In the genomic region with DNA sequence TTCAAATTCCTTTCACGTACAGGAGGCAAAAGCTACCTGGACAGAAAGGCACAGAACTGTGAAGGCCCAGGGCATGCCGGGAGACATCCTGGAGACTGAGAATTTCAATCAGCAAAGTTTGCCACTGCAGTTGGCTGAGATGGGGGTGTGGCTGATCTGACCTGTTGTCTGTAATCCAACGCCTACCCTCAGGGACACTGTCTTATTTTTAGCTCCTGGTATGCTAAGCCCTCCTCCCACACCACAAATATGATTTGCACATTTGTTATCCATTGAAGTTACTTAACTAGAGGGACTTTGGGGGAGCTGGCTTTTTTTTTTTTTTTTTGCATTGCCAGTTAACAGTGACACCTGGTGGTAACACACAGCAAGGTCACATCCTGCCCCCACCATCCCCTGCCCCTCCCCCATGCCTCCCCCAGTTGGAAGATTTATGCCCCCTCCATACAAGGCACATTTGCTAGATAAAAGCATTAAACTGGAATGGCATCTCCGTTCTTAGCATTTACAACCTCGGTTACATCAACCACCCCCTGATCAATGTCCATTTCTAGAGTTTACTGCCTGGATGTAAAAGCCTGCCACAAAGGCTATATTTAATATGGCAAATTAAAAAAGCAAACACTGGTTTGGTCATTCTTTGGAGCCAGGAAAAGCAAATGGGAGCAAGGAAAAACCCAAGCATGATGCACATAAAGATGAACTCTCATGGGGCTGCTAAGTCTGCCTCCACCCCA, we compare ENCODE assay signal across 8 cellular contexts. TPM values are rescaled to one million over a fixed set of nuclear protein-coding genes. Genes with fewer than 3 reads are reported as not detected.
DNase-seq lines count a peak whose midpoint lies in the region; ATAC-seq and TF ChIP-seq lines count a peak whose summit lies in the region.

No MANE protein-coding gene starts in this region.

- H3K9ac ChIP-seq in liver (ENCODE audit: low read depth in 1 of 2, low read length in 2 of 2) = no peak overlapping the region

- DNase-seq in ELR (ENCODE audit: low read depth) = peak; percentile 69
- DNase-seq in NCI-H1694 treated with DMSO at 0.1 percent for 48 hours (lab: John Stamatoyannopoulos, UW) = peak; percentile 32
- DNase-seq in body of pancreas = peak in 3 of 4 donors; percentile 14 to 23 (median 17)
- DNase-seq in NCI-H1092 treated with DMSO at 0.1 percent for 48 hours (lab: John Stamatoyannopoulos, UW) = no peak

- H2AFZ ChIP-seq in ACC112 (ENCODE audit: low read length, unreplicated experiment) = no peak overlapping the region

- no peaks in the 10 kb centered on the region for H3K36me3 ChIP-seq in ACC112 (ENCODE audit: insufficient read depth, low read length)
- peaks cover 3 to 25% of the 10 kb centered on the region in 2 donors for H3K36me3 ChIP-seq in body of pancreas (replicated peaks in 1 of 2; ENCODE audit: insufficient read depth in 1 of 2, low read depth in 2 of 2)
- peaks cover 6 to 37% (median 25%) of the 10 kb centered on the region in 4 donors for H3K36me3 ChIP-seq in liver (ENCODE audit: control insufficient read depth in 4 of 4, insufficient read depth in 3 of 4, low read depth in 1 of 4, low read length in 3 of 4)

- TF ChIP-seq CTCF in body of pancreas (IDR thresholded peaks at IDR 0.05) (peak in 3 of 7 experiments; percentile 44 to 54 (median 47)), liver (IDR thresholded peaks at IDR 0.05; ENCODE audit: low read depth, low read length, missing input control) (peak; percentile 48)

- H3K4me3 ChIP-seq in ACC112 (ENCODE audit: low read depth, low read length) (no peak overlapping the region), body of pancreas (no peak overlapping the region), liver (ENCODE audit: low read depth in 1 of 3, low read length in 3 of 3) (no peak overlapping the region)

- H3K9me3 ChIP-seq in body of pancreas (no peaks in the 10 kb centered on the region), liver (ENCODE audit: control insufficient read depth in 4 of 4, low read length in 3 of 4) (no peaks in the 10 kb centered on the region)

- H3K27ac ChIP-seq in ACC112 (ENCODE audit: low read depth, low read length) = peak overlapping the region; percentile 28; the same call in 1 of the 2 replicates
- no peak overlapping the region for H3K27ac ChIP-seq in body of pancreas
- H3K27ac ChIP-seq in liver (ENCODE audit: low read depth in 1 of 2, low read length in 2 of 2) = no peak overlapping the region

- TF ChIP-seq RAD21 in liver (IDR thresholded peaks at IDR 0.05) = peak; percentile 74 to 80

- H3K4me1 ChIP-seq in ACC112 (ENCODE audit: control insufficient read depth, insufficient read depth, low read length, unreplicated experiment) (peaks cover 50% of the 10 kb centered on the region), body of pancreas (peaks cover 25% of the 10 kb centered on the region), liver (ENCODE audit: control insufficient read depth in 4 of 4, insufficient read depth in 4 of 4, low read length in 3 of 4) (peaks cover 1 to 37% (median 20%) of the 10 kb centered on the region in 4 donors)

- WGBS in body of pancreas, 2 donors = 41 to 54% methylated on average over 5 of the region's 5 CpGs
- 29% methylated on average over 5 of the region's 5 CpGs for WGBS in liver

- TF ChIP-seq POLR2A in body of pancreas (IDR thresholded peaks at IDR 0.05) = no peak

- intact Hi-C loops in body of pancreas (cut with DNase I) = no loop called here

- H3K27me3 ChIP-seq in ACC112 (ENCODE audit: insufficient read depth, low read length) = no peaks in the 10 kb centered on the region
- H3K27me3 ChIP-seq in body of pancreas = no peaks in the 10 kb centered on the region
- H3K27me3 ChIP-seq in liver (ENCODE audit: control insufficient read depth in 4 of 4, insufficient read depth in 4 of 4, low read length in 3 of 4) = no peaks in the 10 kb centered on the region

- no peaks in the 10 kb centered on the region for H3K79me2 ChIP-seq in ACC112 (ENCODE audit: control insufficient read depth, insufficient read depth, low read length, unreplicated experiment)

- no peak for ATAC-seq in body of pancreas
- ATAC-seq in HG02840 (IDR thresholded peaks at IDR 0.05; ENCODE audit: low FRiP score, unreplicated experiment) = no peak
- ATAC-seq in HG02852 (IDR thresholded peaks at IDR 0.05; ENCODE audit: unreplicated experiment) = no peak

TF ChIP-seq in liver, 16 proteins besides CTCF, POLR2A, EP300 and RAD21:
- TF ChIP-seq MAX (IDR thresholded peaks at IDR 0.05) = no peak
- peak; percentile 8 for TF ChIP-seq SP1 (IDR thresholded peaks at IDR 0.05)
- peak; percentile 18 for TF ChIP-seq REST (IDR thresholded peaks at IDR 0.05)
- TF ChIP-seq GABPA (IDR thresholded peaks at IDR 0.05 in 1 of 2, conservative IDR thresholded peaks at IDR 0.05 in 1 of 2) = no peak

RNA-seq across cellular contexts. Expression of gene TTI1, which starts 40.3 kb away (rescaled TPM):
- total RNA-seq in body of pancreas = 10 to 100 TPM; 12.2 to 14.0 TPM
- 10 to 100 TPM; 15.4 to 20.4 TPM for total RNA-seq in liver
- polyA plus RNA-seq in liver = 1 to 10 TPM; 4.6 to 7.3 TPM

RNA-seq across cellular contexts. Expression of gene RPRD1B, which starts 40.6 kb away (rescaled TPM):
- 10 to 100 TPM in 1 of 2 donors, 1 to 10 TPM in 1; 8.8 to 12.5 TPM for total RNA-seq in body of pancreas
- 10 to 100 TPM; 26.9 to 34.3 TPM for total RNA-seq in liver
- polyA plus RNA-seq in liver = 10 to 100 TPM in 1 of 2 donors, 1 to 10 TPM in 1; 5.8 to 31.9 TPM
